8 cellular contexts compared by ENCODE assay signal in the genomic region with DNA sequence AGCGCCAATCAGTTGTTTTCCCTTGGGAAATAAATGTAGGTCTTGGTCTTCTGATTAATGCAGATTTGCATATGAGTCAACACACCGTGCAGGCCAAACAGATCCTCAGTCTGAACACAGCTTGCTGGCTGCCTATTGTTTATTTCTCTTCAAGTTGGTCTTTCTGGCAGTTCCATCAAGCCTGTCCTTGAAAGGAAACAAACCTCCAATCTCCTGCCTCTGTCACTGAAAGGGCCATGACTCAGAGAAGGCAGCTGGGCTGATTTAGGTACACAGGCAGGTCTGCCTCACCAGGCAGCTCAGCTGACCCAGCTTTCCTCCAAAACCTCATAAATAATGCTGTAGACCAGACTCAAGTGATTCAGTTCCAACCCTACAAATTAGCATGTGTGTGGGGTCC.
A peak's percentile ranks its signal among the peaks of the same experiment; 100 is the strongest.
DNase-seq lines count a peak whose midpoint lies in the region; ATAC-seq lines count a peak whose summit lies in the region.

No MANE protein-coding gene starts in this region.

- DNase-seq in NCI-H1417 (lab: John Stamatoyannopoulos, UW) (peak in 2 of 3 experiments; percentile 16 to 17), NCI-H1417 treated with DMSO at 0.1 percent for 48 hours (lab: John Stamatoyannopoulos, UW) (no peak), NCI-H2029 (lab: John Stamatoyannopoulos, UW) (peak; percentile 89), pons (ENCODE audit: low spot score) (peak; percentile 39), HT-29 (ENCODE audit: low spot score) (no peak), DMS79 (lab: John Stamatoyannopoulos, UW) (no peak)
- no peak for DNase-seq in central memory CD8-positive, alpha-beta T cell (ENCODE audit: low spot score in 2 of 2)

- peaks cover 25% of the 10 kb centered on the region for H3K36me3 Mint-ChIP-seq in central memory CD8-positive, alpha-beta T cell (ENCODE audit: insufficient read depth)

- H3K27me3 Mint-ChIP-seq in central memory CD8-positive, alpha-beta T cell = no peaks in the 10 kb centered on the region

- peak overlapping the region; percentile 55 for H3K27ac Mint-ChIP-seq in central memory CD8-positive, alpha-beta T cell (ENCODE audit: low read depth)

- no peak for ATAC-seq in central memory CD8-positive, alpha-beta T cell (replicated peaks; ENCODE audit: extremely low read depth, poor library complexity, severe bottlenecking)
- no peak for ATAC-seq in HG03439 (IDR thresholded peaks at IDR 0.05; ENCODE audit: unreplicated experiment)

- no peak overlapping the region for H3K4me3 Mint-ChIP-seq in central memory CD8-positive, alpha-beta T cell

- H3K9me3 Mint-ChIP-seq in central memory CD8-positive, alpha-beta T cell = no peaks in the 10 kb centered on the region

- peaks cover 60% of the 10 kb centered on the region for H3K4me1 Mint-ChIP-seq in central memory CD8-positive, alpha-beta T cell

Comparison
In these comparisons a context has a peak if more than half of its experiments do, and no peak if none do; other contexts are left out.
1. DNase-seq: peak in NCI-H1417 (2 of 3), NCI-H2029 (single experiment) and pons (single experiment); none in NCI-H1417 treated with DMSO at 0.1 percent for 48 hours (single experiment), central memory CD8-positive, alpha-beta T cell (0 of 2), HT-29 (single experiment) and DMS79 (single experiment).